In genomic region chr15:48059786-48060185, GRCh38 we compare ENCODE assay signal across 16 cellular contexts.
A peak's percentile ranks its signal among the peaks of the same experiment; 100 is the strongest.
DNase-seq lines count a peak whose midpoint lies in the region; ATAC-seq and TF ChIP-seq lines count a peak whose summit lies in the region.
"Had no signal": no experiment of that assay in that cellular context is flagged by ENCODE, and none has a peak within 500 bp of the region (broad histone marks: within the 10 kb centered on the region; RNA-seq: fewer than 3 reads in every experiment).

No MANE protein-coding gene starts in this region.

- H3K4me3 ChIP-seq in fibroblast of pulmonary artery (replicated peaks; ENCODE audit: low read depth, low read length) = no peak overlapping the region
- H3K4me3 ChIP-seq: pancreas had no signal

- H3K36me3 Mint-ChIP-seq in CD14-positive monocyte = no peaks in the 10 kb centered on the region
- H3K36me3 Mint-ChIP-seq: type B pancreatic cell had no signal

- H3K4me1 Mint-ChIP-seq in CD14-positive monocyte = no peaks in the 10 kb centered on the region

- H3K9me3 Mint-ChIP-seq in CD14-positive monocyte = peaks cover 0 to 6% (median 3%) of the 10 kb centered on the region in 7 donors

- TF ChIP-seq CTCF in fibroblast of pulmonary artery (IDR thresholded peaks at IDR 0.05; ENCODE audit: low read length, missing control alignments) = no peak
- no peak for TF ChIP-seq CTCF in CD14-positive monocyte (IDR thresholded peaks at IDR 0.05)

- H3K4me3 Mint-ChIP-seq in CD14-positive monocyte = no peak overlapping the region
- H3K4me3 Mint-ChIP-seq: type B pancreatic cell had no signal

- DNase-seq in Right ventricle myocardium superior (peak; percentile 73), cardiac septum (ENCODE audit: low spot score) (no peak), fibroblast of pulmonary artery (ENCODE audit: low read depth) (peak; percentile 39), nucleus accumbens (lab: John Stamatoyannopoulos, UW) (peak in 50 of 56 donors; percentile 2 to 85 (median 32)), ureter (ENCODE audit: low spot score) (peak; percentile 53), CD14-positive monocyte (ENCODE audit: low spot score) (no peak), NCI-H2029 treated with DMSO at 0.1 percent for 48 hours (lab: John Stamatoyannopoulos, UW) (no peak)
- DNase-seq: activated CD4-positive, alpha-beta T cell treated with anti-CD3 and anti-CD28 coated beads for 48 hours; cerebellar nuclear complex; DMS53; NCI-H1694 treated with DMSO at 0.1 percent for 48 hours; SW 1271 had no signal

- H3K27ac Mint-ChIP-seq in CD14-positive monocyte = no peak overlapping the region
- H3K27ac Mint-ChIP-seq: type B pancreatic cell had no signal

- ATAC-seq in Right ventricle myocardium superior (ENCODE audit: poor library complexity) (peak; percentile 49), GM18870 (IDR thresholded peaks at IDR 0.05; ENCODE audit: unreplicated experiment) (no peak)
- ATAC-seq: left lobe of liver, pancreas had no signal

- H3K27me3 Mint-ChIP-seq in CD14-positive monocyte (ENCODE audit: low read depth in 3 of 3) = peaks cover 0 to 3% (median 2%) of the 10 kb centered on the region in 3 donors
- H3K27me3 Mint-ChIP-seq: type B pancreatic cell had no signal

- intact Hi-C loops in Right ventricle myocardium superior (cut with DNase I) (no loop called here), cardiac septum (cut with DNase I) (no loop called here), CD14-positive monocyte (cut with micrococcal nuclease) (no loop called here)

Comparison
In these comparisons a context has a peak if more than half of its experiments do, and no peak if none do; other contexts are left out.
1. DNase-seq: peak in Right ventricle myocardium superior (single experiment), fibroblast of pulmonary artery (single experiment), nucleus accumbens (50 of 56) and ureter (single experiment); none in cardiac septum (single experiment), CD14-positive monocyte (single experiment) and NCI-H2029 treated with DMSO at 0.1 percent for 48 hours (single experiment).